ENCODE assay signal across 8 cellular contexts in the genomic region with DNA sequence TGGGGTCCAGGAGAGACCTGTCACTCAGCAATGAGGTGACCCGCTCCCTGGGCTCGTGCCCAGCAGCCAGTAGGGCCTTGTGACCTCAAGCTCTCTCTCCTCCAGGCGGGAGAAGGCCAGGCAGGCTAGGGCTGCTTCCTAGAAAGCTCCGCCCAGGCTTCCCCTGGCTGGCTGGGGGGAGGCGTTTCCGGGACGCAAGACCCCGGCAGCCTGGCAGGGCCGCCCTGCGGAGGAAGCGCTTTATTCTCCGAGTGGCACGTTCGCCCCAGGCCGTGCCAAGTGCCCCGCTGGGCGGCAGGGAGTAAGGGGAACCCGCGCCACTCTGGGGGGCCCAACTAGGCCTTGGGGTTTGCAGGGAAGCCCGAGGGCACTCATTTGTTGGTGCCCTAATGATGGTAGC. TPM values are rescaled to one million over a fixed set of nuclear protein-coding genes. Genes with fewer than 3 reads are reported as not detected.
DNase-seq lines count a peak whose midpoint lies in the region; ATAC-seq and TF ChIP-seq lines count a peak whose summit lies in the region.

No MANE protein-coding gene starts in this region.

- H3K4me1 ChIP-seq in BE2C (peaks cover 3% of the 10 kb centered on the region; the same call in 1 of the 2 replicates), gastroesophageal sphincter (peaks cover 0 to 19% (median 0%) of the 10 kb centered on the region in 3 donors), neural progenitor cell (no peaks in the 10 kb centered on the region)

- H3K27me3 Mint-ChIP-seq in activated CD8-positive, alpha-beta T cell treated with anti-CD3 and anti-CD28 coated beads, Interleukin-2, amount 10 ng/mL, durations not matched to agents 7 days and 5 days (ENCODE audit: low read depth) = peaks cover 13% of the 10 kb centered on the region
- H3K27me3 Mint-ChIP-seq in neural progenitor cell (ENCODE audit: insufficient read depth, low read depth) = peaks cover 6% of the 10 kb centered on the region

- peak overlapping the region; percentile 6 for H3K4me3 Mint-ChIP-seq in activated CD8-positive, alpha-beta T cell treated with anti-CD3 and anti-CD28 coated beads, Interleukin-2, amount 10 ng/mL, durations not matched to agents 7 days and 5 days
- H3K4me3 Mint-ChIP-seq in neural progenitor cell = no peak overlapping the region

- H3K4me1 Mint-ChIP-seq in activated CD8-positive, alpha-beta T cell treated with anti-CD3 and anti-CD28 coated beads, Interleukin-2, amount 10 ng/mL, durations not matched to agents 7 days and 5 days (ENCODE audit: low read depth) = peaks cover 28% of the 10 kb centered on the region
- H3K4me1 Mint-ChIP-seq in neural progenitor cell = peaks cover 5% of the 10 kb centered on the region

- no peak for TF ChIP-seq POLR2A in gastroesophageal sphincter (IDR thresholded peaks at IDR 0.05)

- no peaks in the 10 kb centered on the region for H3K27me3 ChIP-seq in BE2C
- H3K27me3 ChIP-seq in gastroesophageal sphincter = peaks cover 4% of the 10 kb centered on the region
- no peaks in the 10 kb centered on the region for H3K27me3 ChIP-seq in neural progenitor cell

- H3K36me3 ChIP-seq in BE2C (no peaks in the 10 kb centered on the region), gastroesophageal sphincter (no peaks in the 10 kb centered on the region), neural progenitor cell (no peaks in the 10 kb centered on the region)

- H3K9me3 ChIP-seq in BE2C (no peaks in the 10 kb centered on the region), gastroesophageal sphincter (no peaks in the 10 kb centered on the region), neural progenitor cell (ENCODE audit: low read depth) (no peaks in the 10 kb centered on the region)

- POLR2A ChIA-PET in activated CD8-positive, alpha-beta T cell treated with anti-CD3 and anti-CD28 coated beads, Interleukin-2, amount 10 ng/mL, durations not matched to agents 7 days and 5 days (lab: Charles Lee) = interaction anchor here (0.9 kb wide), 1 partner anchor 176 kb away, joined by 3 read pairs; no protein-coding TSS in a partner anchor

- H3K36me3 Mint-ChIP-seq in activated CD8-positive, alpha-beta T cell treated with anti-CD3 and anti-CD28 coated beads, Interleukin-2, amount 10 ng/mL, durations not matched to agents 7 days and 5 days (ENCODE audit: low read depth) = no peaks in the 10 kb centered on the region
- no peaks in the 10 kb centered on the region for H3K36me3 Mint-ChIP-seq in neural progenitor cell

- no peaks in the 10 kb centered on the region for H4K20me1 ChIP-seq in neural progenitor cell (ENCODE audit: low read depth)

- H3F3A ChIP-seq in neural progenitor cell (ENCODE audit: low read depth) = no peaks in the 10 kb centered on the region

- 29 to 74% methylated on average over 3 to 12 of the region's 20 CpGs for WGBS in gastroesophageal sphincter (ENCODE audit: low coverage in 1 of 2), 2 donors

- TF ChIP-seq CTCF in BE2C (IDR thresholded peaks at IDR 0.05; ENCODE audit: low read depth, low read length) (no peak), gastroesophageal sphincter (IDR thresholded peaks at IDR 0.05) (no peak), neural progenitor cell (IDR thresholded peaks at IDR 0.05) (no peak)

- DNase-seq in BE2C = peak; percentile 62
- peak; percentile 56 for DNase-seq in activated CD8-positive, alpha-beta T cell treated with anti-CD3 and anti-CD28 coated beads, Interleukin-2, amount 10 ng/mL, durations not matched to agents 7 days and 5 days
- DNase-seq in neural progenitor cell (ENCODE audit: low spot score) = peak; percentile 33
- DNase-seq in G401 (ENCODE audit: low spot score) = no peak
- no peak for DNase-seq in kidney glomerular epithelial cell (lab: John Stamatoyannopoulos, UW)
- DNase-seq in NCI-H2029 (lab: John Stamatoyannopoulos, UW) = no peak

- H3K27ac Mint-ChIP-seq in activated CD8-positive, alpha-beta T cell treated with anti-CD3 and anti-CD28 coated beads, Interleukin-2, amount 10 ng/mL, durations not matched to agents 7 days and 5 days = peak overlapping the region; percentile 51
- no peak overlapping the region for H3K27ac Mint-ChIP-seq in neural progenitor cell

- H2AFZ ChIP-seq in neural progenitor cell (replicated peaks) = peak overlapping the region; percentile 60

- H3K27ac ChIP-seq in gastroesophageal sphincter = peak overlapping the region in 3 of 4 donors; percentile 24 to 55 (median 35)
- H3K27ac ChIP-seq in neural progenitor cell = no peak overlapping the region

- no peaks in the 10 kb centered on the region for H3K79me2 ChIP-seq in neural progenitor cell (ENCODE audit: low read depth)

- H3K9me3 Mint-ChIP-seq in activated CD8-positive, alpha-beta T cell treated with anti-CD3 and anti-CD28 coated beads, Interleukin-2, amount 10 ng/mL, durations not matched to agents 7 days and 5 days (ENCODE audit: insufficient read depth) = no peaks in the 10 kb centered on the region
- no peaks in the 10 kb centered on the region for H3K9me3 Mint-ChIP-seq in neural progenitor cell

- ATAC-seq in activated CD8-positive, alpha-beta T cell treated with anti-CD3 and anti-CD28 coated beads, Interleukin-2, amount 10 ng/mL, durations not matched to agents 7 days and 5 days = peak; percentile 87
- ATAC-seq in gastroesophageal sphincter (peak; percentile 75), GM18868 (IDR thresholded peaks at IDR 0.05; ENCODE audit: unreplicated experiment) (no peak)

- H3K9ac ChIP-seq in neural progenitor cell = no peak overlapping the region

- no peak overlapping the region for H3K4me2 ChIP-seq in neural progenitor cell

- CTCF ChIA-PET in activated CD8-positive, alpha-beta T cell treated with anti-CD3 and anti-CD28 coated beads, Interleukin-2, amount 10 ng/mL, durations not matched to agents 7 days and 5 days (lab: Charles Lee) = interaction anchor here (0.7 to 1.6 kb wide), 4 partner anchors 13 to 90 kb away, joined by 3 to 7 read pairs (median 4); no protein-coding TSS in a partner anchor

- TF ChIP-seq EP300 in gastroesophageal sphincter (IDR thresholded peaks at IDR 0.05) = no peak

- H3K4me3 ChIP-seq in BE2C (ENCODE audit: low read depth, low read length) = peak overlapping the region; percentile 15; the same call in 1 of the 2 replicates
- H3K4me3 ChIP-seq in gastroesophageal sphincter = no peak overlapping the region
- no peak overlapping the region for H3K4me3 ChIP-seq in neural progenitor cell

- in situ Hi-C loops in G401 (cut with HindIII; ENCODE audit: low sequenced_read_pairs) = no loop called here

RNA-seq across cellular contexts. Expression of a gene that starts 21.2 kb away (rescaled TPM):
- polyA plus RNA-seq in BE2C (2012; ENCODE audit: insufficient read depth, insufficient read length, low read depth) = 25.0 TPM
- 10 to 100 TPM; 12.6 to 16.2 TPM for total RNA-seq in activated CD8-positive, alpha-beta T cell treated with anti-CD3 and anti-CD28 coated beads, Interleukin-2, amount 10 ng/mL, durations not matched to agents 7 days and 5 days
- total RNA-seq in gastroesophageal sphincter (100 to 1,000 TPM; 101 to 152 (median 131) TPM), neural progenitor cell (ENCODE audit: low replicate concordance) (0.15 and 1.1 TPM in 2 replicates)
- 0.03 TPM in 1 of 2 replicates, not detected in the other for total RNA-seq in G401 (2014; rRNA removed; shearing (Covaris generic))

Comparison
In these comparisons a context has a peak if more than half of its experiments do, and no peak if none do; other contexts are left out.
1. DNase-seq: peak in BE2C (single experiment), activated CD8-positive, alpha-beta T cell treated with anti-CD3 and anti-CD28 coated beads, Interleukin-2, amount 10 ng/mL, durations not matched to agents 7 days and 5 days (single experiment) and neural progenitor cell (single experiment); none in G401 (single experiment), kidney glomerular epithelial cell (single experiment) and NCI-H2029 (single experiment).